11 cellular contexts compared by ENCODE assay signal in genomic region chr3:151425640-151426336, GRCh38. TPM values are rescaled to one million over a fixed set of nuclear protein-coding genes. Genes with fewer than 3 reads are reported as not detected.
DNase-seq lines count a peak whose midpoint lies in the region; ATAC-seq, FAIRE-seq and TF ChIP-seq lines count a peak whose summit lies in the region.
"Had no signal": no experiment of that assay in that cellular context is flagged by ENCODE, and none has a peak within 500 bp of the region (broad histone marks: within the 10 kb centered on the region; RNA-seq: fewer than 3 reads in every experiment).

No MANE protein-coding gene starts in this region.

- no peak for TF ChIP-seq EP300 in GM12878 (IDR thresholded peaks at IDR 0.05; ENCODE audit: borderline replicate concordance in 1 of 2, control insufficient read depth in 1 of 2, low read depth in 2 of 2, low read length in 2 of 2)

- DNase-seq in GM12878 (ENCODE audit: low read depth, low spot score) = no peak
- DNase-seq in NCI-H345 treated with DMSO at 0.1 percent for 48 hours (lab: John Stamatoyannopoulos, UW; ENCODE audit: unreplicated experiment) = no peak
- no peak for DNase-seq in tibial artery
- DNase-seq in left colon = no peak
- DNase-seq in cerebellum (ENCODE audit: low spot score) = no peak
- DNase-seq: amygdala, left cardiac atrium, T-helper 1 cell had no signal

- H2AFZ ChIP-seq in ACC112 (ENCODE audit: low read length, unreplicated experiment) (peak overlapping the region; percentile 78), GM12878 (ENCODE audit: control insufficient read depth, low read depth, low read length) (peak overlapping the region; percentile 16)

- CTCF ChIA-PET in GM12878 (lab: Yijun Ruan, JAX) = interaction anchor here (0.6 to 2.1 kb wide), 10 partner anchors 11 to 1336 kb away, joined by 3 to 15 read pairs (median 4); no protein-coding TSS in a partner anchor

- SMC1A ChIA-PET in GM12878 (lab: Charles Lee; ENCODE audit: uncharacterized antibody, unreplicated experiment) = interaction anchor here (0.6 to 2.0 kb wide), 6 partner anchors 13 to 402 kb away, joined by 3 to 6 read pairs (median 3); no protein-coding TSS in a partner anchor

- in situ Hi-C loops in GM12878 (cut with MboI) = no loop called here

- no peaks in the 10 kb centered on the region for H3K79me2 ChIP-seq in ACC112 (ENCODE audit: control insufficient read depth, insufficient read depth, low read length, unreplicated experiment)
- H3K79me2 ChIP-seq in GM12878 (ENCODE audit: control insufficient read depth, insufficient read depth, low read length) = no peaks in the 10 kb centered on the region

- intact Hi-C loops in GM12878 (cut with micrococcal nuclease; ENCODE audit: unreplicated experiment) (loop anchor here (2.0 kb wide), 1 partner anchor 47 kb away; no protein-coding TSS in a partner anchor), tibial artery (cut with DNase I; ENCODE audit: low total_unique reads) (no loop called here), left colon (cut with DNase I, micrococcal nuclease) (no loop called here)

- no peaks in the 10 kb centered on the region for H4K20me1 ChIP-seq in GM12878 (ENCODE audit: control insufficient read depth, insufficient read depth)

- RAD21 ChIA-PET in GM12878 (lab: Charles Lee; ENCODE audit: unreplicated experiment) = no interaction called here

- H3K9me3 ChIP-seq in GM12878 (replicated peaks; ENCODE audit: control insufficient read depth, insufficient read depth, low read length) (no peaks in the 10 kb centered on the region), tibial artery (no peaks in the 10 kb centered on the region)

- no peak overlapping the region; the same call in 1 of the 2 replicates for H3K4me2 ChIP-seq in GM12878 (ENCODE audit: control insufficient read depth, insufficient read depth)

- 20% methylated on average over 4 of the region's 4 CpGs for WGBS in GM12878 (ENCODE audit: insufficient coverage, insufficient replicate concordance, low lambda C conversion rate, missing lambda C conversion rate)

- H3K27ac ChIP-seq in ACC112 (ENCODE audit: low read depth, low read length) = no peak overlapping the region
- no peak overlapping the region for H3K27ac ChIP-seq in GM12878 (ENCODE audit: control insufficient read depth, insufficient read depth)
- no peak overlapping the region for H3K27ac ChIP-seq in tibial artery

- POLR2A ChIA-PET in GM12878 (lab: Charles Lee) = interaction anchor here (0.7 kb wide), 1 partner anchor 70 kb away, joined by 4 read pairs; no protein-coding TSS in a partner anchor

- FAIRE-seq in GM12878 (lab: Jason Lieb, UNC) = no peak

- TF ChIP-seq RAD21 in GM12878 (IDR thresholded peaks at IDR 0.05; ENCODE audit: insufficient read depth, low read depth, low read length) = 0 out of 2 replicates have a peak, but pooled peaks have one; percentile 18

- no peak overlapping the region for H3K4me3 ChIP-seq in ACC112 (ENCODE audit: low read depth, low read length)
- no peak overlapping the region for H3K4me3 ChIP-seq in GM12878
- no peak overlapping the region for H3K4me3 ChIP-seq in tibial artery

- H3K36me3 ChIP-seq in ACC112 (ENCODE audit: insufficient read depth, low read length) (no peaks in the 10 kb centered on the region), GM12878 (ENCODE audit: control insufficient read depth in 2 of 2, insufficient read depth in 2 of 2, low read length in 1 of 2) (no peaks in the 10 kb centered on the region), tibial artery (no peaks in the 10 kb centered on the region)

- peak; percentile 18 for ATAC-seq in GM19043 (IDR thresholded peaks at IDR 0.05; ENCODE audit: low read depth, unreplicated experiment)
- peak; percentile 10 for ATAC-seq in HG03280 (IDR thresholded peaks at IDR 0.05; ENCODE audit: unreplicated experiment)
- peak; percentile 61 for ATAC-seq in GM12878
- ATAC-seq in left colon = no peak
- ATAC-seq: left cardiac atrium had no signal

- no TSS peak for BruUV-seq in GM12878 (replicated peaks; lab: Mats Ljungman, UMichigan)

- H3K27me3 ChIP-seq in ACC112 (ENCODE audit: insufficient read depth, low read length) (no peaks in the 10 kb centered on the region), GM12878 (replicated peaks in 1 of 2; ENCODE audit: control insufficient read depth in 2 of 2, insufficient read depth in 2 of 2, low read length in 1 of 2) (no peaks in the 10 kb centered on the region), tibial artery (no peaks in the 10 kb centered on the region)

- TF ChIP-seq CTCF in GM12878 (IDR thresholded peaks at IDR 0.05 in 2 of 3, conservative IDR thresholded peaks at IDR 0.05 in 1 of 3; ENCODE audit: control insufficient read depth in 2 of 3, extremely low read depth in 1 of 3, insufficient read depth in 1 of 3, low read depth in 3 of 3, low read length in 3 of 3) = peak in 1 of 3 experiments; percentile 32; a peak in 3 of 6 replicates
- TF ChIP-seq CTCF in tibial artery (IDR thresholded peaks at IDR 0.05) = no peak

- no peak for TF ChIP-seq POLR2A in GM12878 (IDR thresholded peaks at IDR 0.05; ENCODE audit: low read depth, low read length)

- H3K4me1 ChIP-seq in ACC112 (ENCODE audit: control insufficient read depth, insufficient read depth, low read length, unreplicated experiment) = peaks cover 17% of the 10 kb centered on the region
- H3K4me1 ChIP-seq in GM12878 (ENCODE audit: control insufficient read depth, insufficient read depth, low read length) = no peaks in the 10 kb centered on the region; the same call in 1 of the 2 replicates
- H3K4me1 ChIP-seq in tibial artery = no peaks in the 10 kb centered on the region

- no peak overlapping the region for H3K9ac ChIP-seq in GM12878 (ENCODE audit: control insufficient read depth, insufficient read depth, low read length)

TF ChIP-seq in GM12878, 131 proteins besides CTCF, POLR2A, EP300 and RAD21:
- TF ChIP-seq HDAC2 (IDR thresholded peaks at IDR 0.05) (no peak), SUPT20H (IDR thresholded peaks at IDR 0.05; ENCODE audit: borderline replicate concordance, control insufficient read depth, low read depth, low read length) (no peak), PAX8 (IDR thresholded peaks at IDR 0.05) (no peak), TCF7 (IDR thresholded peaks at IDR 0.05; ENCODE audit: borderline replicate concordance) (no peak), BRCA1 (IDR thresholded peaks at IDR 0.05; ENCODE audit: low read depth, low read length) (no peak), CEBPB (IDR thresholded peaks at IDR 0.05; ENCODE audit: borderline replicate concordance in 1 of 2, low read depth in 2 of 2, low read length in 2 of 2) (no peak), ATF3 (IDR thresholded peaks at IDR 0.05; ENCODE audit: borderline replicate concordance, extremely low read depth, low read depth, low read length) (no peak), WRNIP1 (IDR thresholded peaks at IDR 0.05; ENCODE audit: borderline replicate concordance, low read depth, low read length) (no peak)

RNA-seq across cellular contexts. Expression of gene IGSF10, which starts 35.1 kb away (rescaled TPM):
- not detected in 2 replicates for total RNA-seq in GM12878 (2013; cell fraction: nucleolus; rRNA removed)
- under 0.01 TPM in 1 of 2 replicates, not detected in the other for total RNA-seq in GM12878 (2014; rRNA removed)
- 0.18 TPM in 1 of 2 replicates, not detected in the other for total RNA-seq in GM12878 (2014; rRNA removed; fragmentation: Illumina TruSeq; extraction: Trizol)
- 0.03 and 0.05 TPM in 2 replicates for total RNA-seq in GM12878 (2021)
- polyA plus RNA-seq in GM12878 (2011; ENCODE audit: low read depth) = not detected
- polyA plus RNA-seq in GM12878 (2011; rRNA removed) = 0.03 and 0.04 TPM in 2 replicates
- polyA plus RNA-seq in GM12878 (2011; cell fraction: cytosol; rRNA removed) = 0.01 and 0.02 TPM in 2 replicates
- 0.09 and 0.28 TPM in 2 replicates for polyA plus RNA-seq in GM12878 (2011; cell fraction: nucleus; rRNA removed)
- 0.04 TPM in 1 of 2 replicates, not detected in the other for polyA plus RNA-seq in GM12878 (2012)
- 0.01 and 0.08 TPM in 2 replicates for polyA plus RNA-seq in GM12878 (2014; fragmentation: Illumina TruSeq; extraction: Trizol)
- polyA plus RNA-seq in GM12878 (2014; fragmentation: Nextera tagmentation; extraction: Ambion mirVana) = under 1 TPM; under 0.01 to 0.02 TPM
- polyA plus RNA-seq in GM12878 (2014; rRNA removed) = 0.04 TPM in 1 of 2 replicates, not detected in the other
- not detected for polyA plus RNA-seq in GM12878 (2016; fragmentation: Nextera tagmentation; extraction: Ambion mirVana)
- under 0.01 TPM in 1 of 2 replicates, not detected in the other for polyA minus RNA-seq in GM12878 (2011; rRNA and poly(A)+ RNA removed)
- not detected in 2 replicates for polyA minus RNA-seq in GM12878 (2011; cell fraction: cytosol; rRNA and poly(A)+ RNA removed)
- under 0.01 TPM in 1 of 2 replicates, not detected in the other for polyA minus RNA-seq in GM12878 (2011; cell fraction: nucleus; rRNA and poly(A)+ RNA removed)
- 1 to 10 TPM in 1 of 2 donors, under 1 TPM in 1; 0.89 to 1.8 TPM for total RNA-seq in left colon
- 3.9 TPM for total RNA-seq in cerebellum

RNA-seq across cellular contexts. Expression of gene P2RY12, which starts 41.2 kb away (rescaled TPM):
- total RNA-seq in GM12878 (2013; cell fraction: nucleolus; rRNA removed) = 3.3 and 3.4 TPM in 2 replicates
- total RNA-seq in GM12878 (2014; rRNA removed) (0.73 and 0.93 TPM in 2 replicates), GM12878 (2014; rRNA removed; fragmentation: Illumina TruSeq; extraction: Trizol) (0.85 and 0.92 TPM in 2 replicates), GM12878 (2021) (0.38 and 0.48 TPM in 2 replicates), left colon (under 1 TPM; 0.37 to 0.92 TPM), cerebellum (20.6 TPM)
- not detected for polyA plus RNA-seq in GM12878 (2011; ENCODE audit: low read depth)
- polyA plus RNA-seq in GM12878 (2011; rRNA removed) (0.14 TPM in 1 of 2 replicates, not detected in the other), GM12878 (2014; fragmentation: Illumina TruSeq; extraction: Trizol) (0.81 and 1.0 TPM in 2 replicates), GM12878 (2014; fragmentation: Nextera tagmentation; extraction: Ambion mirVana) (under 1 TPM; 0.27 to 0.85 TPM), GM12878 (2014; rRNA removed) (0.34 and 0.59 TPM in 2 replicates), GM12878 (2016; fragmentation: Nextera tagmentation; extraction: Ambion mirVana) (under 1 TPM in 1 of 2 experiments, not detected in 1; 0.35 TPM)
- polyA plus RNA-seq in GM12878 (2011; cell fraction: cytosol; rRNA removed) = not detected in 2 replicates
- not detected in 2 replicates for polyA plus RNA-seq in GM12878 (2011; cell fraction: nucleus; rRNA removed)
- 0.08 and 0.14 TPM in 2 replicates for polyA plus RNA-seq in GM12878 (2012)
- polyA minus RNA-seq in GM12878 (2011; rRNA and poly(A)+ RNA removed) = not detected in 2 replicates
- polyA minus RNA-seq in GM12878 (2011; cell fraction: cytosol; rRNA and poly(A)+ RNA removed) = not detected in 2 replicates
- polyA minus RNA-seq in GM12878 (2011; cell fraction: nucleus; rRNA and poly(A)+ RNA removed) = not detected in 2 replicates
